9 cellular contexts compared by ENCODE assay signal in genomic region chr6:119148102-119148824, GRCh38.
A peak's percentile ranks its signal among the peaks of the same experiment; 100 is the strongest.
DNase-seq lines count a peak whose midpoint lies in the region; ATAC-seq, FAIRE-seq and TF ChIP-seq lines count a peak whose summit lies in the region.
"Had no signal": no experiment of that assay in that cellular context is flagged by ENCODE, and none has a peak within 500 bp of the region (broad histone marks: within the 10 kb centered on the region; RNA-seq: fewer than 3 reads in every experiment).

No MANE protein-coding gene starts in this region.

- TF ChIP-seq POLR2A in GM12878 (IDR thresholded peaks at IDR 0.05; ENCODE audit: low read depth, low read length), result no peak

- ATAC-seq in GM19351 (IDR thresholded peaks at IDR 0.05; ENCODE audit: unreplicated experiment) (peak; percentile 16), GM12878 (peak; percentile 58), GM18870 (IDR thresholded peaks at IDR 0.05; ENCODE audit: unreplicated experiment) (no peak)
- no peak for ATAC-seq in stimulated activated effector memory CD8-positive, alpha-beta T cell treated with anti-CD3 and anti-CD28 coated beads, Interleukin-12 subunit alpha, Interleukin-12 subunit beta, amount 100 ng/mL, for 72 hours

- no peaks in the 10 kb centered on the region for H3K36me3 ChIP-seq in GM12878 (ENCODE audit: control insufficient read depth in 2 of 2, insufficient read depth in 2 of 2, low read length in 1 of 2)

- TF ChIP-seq CTCF in GM12878 (IDR thresholded peaks at IDR 0.05 in 2 of 3, conservative IDR thresholded peaks at IDR 0.05 in 1 of 3; ENCODE audit: control insufficient read depth in 2 of 3, extremely low read depth in 1 of 3, insufficient read depth in 1 of 3, low read depth in 3 of 3, low read length in 3 of 3), result peak; percentile 46 to 70 (median 66); a peak in 5 of 6 replicates

- peak; percentile 94 for TF ChIP-seq RAD21 in GM12878 (IDR thresholded peaks at IDR 0.05; ENCODE audit: insufficient read depth, low read depth, low read length)

- H3K9me3 ChIP-seq in GM12878 (replicated peaks; ENCODE audit: control insufficient read depth, insufficient read depth, low read length), result no peaks in the 10 kb centered on the region

- SMC1A ChIA-PET in GM12878 (lab: Charles Lee; ENCODE audit: uncharacterized antibody, unreplicated experiment), result interaction anchor here (0.6 to 8.2 kb wide), 31 partner anchors 9 to 829 kb away, joined by 3 to 88 read pairs (median 3); no protein-coding TSS in a partner anchor

- DNase-seq in CD1c-positive myeloid dendritic cell (ENCODE audit: extremely low spot score) (peak; percentile 65), NCI-H460 (ENCODE audit: extremely low read depth, low read depth) (peak; percentile 52), GM12878 (ENCODE audit: low read depth, low spot score) (no peak), iPS-NIHi7 (ENCODE audit: extremely low spot score) (peak; percentile 64)
- DNase-seq in stimulated activated effector memory CD8-positive, alpha-beta T cell treated with anti-CD3 and anti-CD28 coated beads, Interleukin-12 subunit alpha, Interleukin-12 subunit beta, amount 100 ng/mL, for 72 hours (ENCODE audit: low spot score in 2 of 2), result no peak
- no peak for DNase-seq in activated CD8-positive, alpha-beta memory T cell treated with anti-CD3 and anti-CD28 coated beads, Interleukin-2, amount 50 U/mL, for 48 hours

- 71% methylated on average over 5 of the region's 5 CpGs for WGBS in GM12878 (ENCODE audit: insufficient coverage, insufficient replicate concordance, low lambda C conversion rate, missing lambda C conversion rate)

- peaks cover 41% of the 10 kb centered on the region for H3K4me1 Mint-ChIP-seq in stimulated activated effector memory CD8-positive, alpha-beta T cell treated with anti-CD3 and anti-CD28 coated beads, Interleukin-12 subunit alpha, Interleukin-12 subunit beta, amount 100 ng/mL, for 72 hours

- no peaks in the 10 kb centered on the region; a peak in 1 of 4 replicates for H3K27me3 ChIP-seq in GM12878 (replicated peaks in 1 of 2; ENCODE audit: control insufficient read depth in 2 of 2, insufficient read depth in 2 of 2, low read length in 1 of 2)

- no peaks in the 10 kb centered on the region for H3K9me3 Mint-ChIP-seq in stimulated activated effector memory CD8-positive, alpha-beta T cell treated with anti-CD3 and anti-CD28 coated beads, Interleukin-12 subunit alpha, Interleukin-12 subunit beta, amount 100 ng/mL, for 72 hours

- peaks cover 12% of the 10 kb centered on the region for H3K4me1 ChIP-seq in GM12878 (ENCODE audit: control insufficient read depth, insufficient read depth, low read length)

- H3K79me2 ChIP-seq in GM12878 (ENCODE audit: control insufficient read depth, insufficient read depth, low read length), result no peaks in the 10 kb centered on the region

- no peak overlapping the region for H2AFZ ChIP-seq in GM12878 (ENCODE audit: control insufficient read depth, low read depth, low read length)

- no peaks in the 10 kb centered on the region for H3K36me3 Mint-ChIP-seq in stimulated activated effector memory CD8-positive, alpha-beta T cell treated with anti-CD3 and anti-CD28 coated beads, Interleukin-12 subunit alpha, Interleukin-12 subunit beta, amount 100 ng/mL, for 72 hours

- H3K27ac ChIP-seq in GM12878 (ENCODE audit: control insufficient read depth, insufficient read depth), result no peak overlapping the region

- no peak overlapping the region for H3K9ac ChIP-seq in GM12878 (ENCODE audit: control insufficient read depth, insufficient read depth, low read length)

- CTCF ChIA-PET in GM12878 (lab: Yijun Ruan, JAX), result interaction anchor here (0.6 to 7.8 kb wide), 43 partner anchors 8 to 1806 kb away, joined by 3 to 94 read pairs (median 5); partner anchors contain the start of gene ASF1A

- in situ Hi-C loops in GM12878 (cut with MboI), result no loop called here

- no peak for TF ChIP-seq EP300 in GM12878 (IDR thresholded peaks at IDR 0.05; ENCODE audit: borderline replicate concordance in 1 of 2, control insufficient read depth in 1 of 2, low read depth in 2 of 2, low read length in 2 of 2)

- peak; percentile 93 for FAIRE-seq in GM12878 (lab: Jason Lieb, UNC)
- FAIRE-seq: TTC549 had no signal

- no TSS peak for BruUV-seq in GM12878 (replicated peaks; lab: Mats Ljungman, UMichigan)

- H3K4me3 Mint-ChIP-seq in stimulated activated effector memory CD8-positive, alpha-beta T cell treated with anti-CD3 and anti-CD28 coated beads, Interleukin-12 subunit alpha, Interleukin-12 subunit beta, amount 100 ng/mL, for 72 hours, result peak overlapping the region; percentile 38

- H3K27ac Mint-ChIP-seq in stimulated activated effector memory CD8-positive, alpha-beta T cell treated with anti-CD3 and anti-CD28 coated beads, Interleukin-12 subunit alpha, Interleukin-12 subunit beta, amount 100 ng/mL, for 72 hours, result peak overlapping the region; percentile 82

- POLR2A ChIA-PET in GM12878 (lab: Charles Lee), result interaction anchor here (0.8 to 2.5 kb wide), 4 partner anchors 179 to 202 kb away, joined by 3 to 6 read pairs (median 4); no protein-coding TSS in a partner anchor

- intact Hi-C loops in GM12878 (cut with micrococcal nuclease; ENCODE audit: unreplicated experiment), result loop anchor here (1.0 to 5.0 kb wide), 5 partner anchors 201 to 909 kb away; partner anchors contain the start of gene MAN1A1

- H3K4me3 ChIP-seq in GM12878, result 0 out of 2 replicates have a peak overlapping the region, but pooled peaks have one; percentile 31

- no peaks in the 10 kb centered on the region for H4K20me1 ChIP-seq in GM12878 (ENCODE audit: control insufficient read depth, insufficient read depth)

- H3K4me2 ChIP-seq in GM12878 (ENCODE audit: control insufficient read depth, insufficient read depth), result no peak overlapping the region

- RAD21 ChIA-PET in GM12878 (lab: Charles Lee; ENCODE audit: unreplicated experiment), result interaction anchor here (0.6 to 7.1 kb wide), 24 partner anchors 9 to 877 kb away, joined by 3 to 129 read pairs (median 4); no protein-coding TSS in a partner anchor

TF ChIP-seq in GM12878, 131 proteins besides CTCF, POLR2A, EP300 and RAD21:
- TF ChIP-seq IKZF2 (IDR thresholded peaks at IDR 0.05) (0 out of 4 replicates have a peak, but pooled peaks have one; percentile 13 to 15), SMC3 (IDR thresholded peaks at IDR 0.05; ENCODE audit: borderline replicate concordance, low read length) (peak; percentile 60), ZNF384 (IDR thresholded peaks at IDR 0.05; ENCODE audit: borderline replicate concordance, low read depth, low read length) (peak; percentile 61), E4F1 (IDR thresholded peaks at IDR 0.05; ENCODE audit: borderline replicate concordance, partially characterized antibody) (no peak), MEF2B (IDR thresholded peaks at IDR 0.05; ENCODE audit: partially characterized antibody, poor library complexity, severe bottlenecking) (peak; percentile 56)

Comparison
In these comparisons a context has a peak if more than half of its experiments do, and no peak if none do; other contexts are left out.
1. DNase-seq: peak in CD1c-positive myeloid dendritic cell (single experiment), NCI-H460 (single experiment) and iPS-NIHi7 (single experiment); none in GM12878 (single experiment), stimulated activated effector memory CD8-positive, alpha-beta T cell treated with anti-CD3 and anti-CD28 coated beads, Interleukin-12 subunit alpha, Interleukin-12 subunit beta, amount 100 ng/mL, for 72 hours (0 of 2) and activated CD8-positive, alpha-beta memory T cell treated with anti-CD3 and anti-CD28 coated beads, Interleukin-2, amount 50 U/mL, for 48 hours (single experiment).
2. ATAC-seq: peak in GM19351 (single experiment) and GM12878 (single experiment); none in stimulated activated effector memory CD8-positive, alpha-beta T cell treated with anti-CD3 and anti-CD28 coated beads, Interleukin-12 subunit alpha, Interleukin-12 subunit beta, amount 100 ng/mL, for 72 hours (single experiment) and GM18870 (single experiment).